In the genomic region with DNA sequence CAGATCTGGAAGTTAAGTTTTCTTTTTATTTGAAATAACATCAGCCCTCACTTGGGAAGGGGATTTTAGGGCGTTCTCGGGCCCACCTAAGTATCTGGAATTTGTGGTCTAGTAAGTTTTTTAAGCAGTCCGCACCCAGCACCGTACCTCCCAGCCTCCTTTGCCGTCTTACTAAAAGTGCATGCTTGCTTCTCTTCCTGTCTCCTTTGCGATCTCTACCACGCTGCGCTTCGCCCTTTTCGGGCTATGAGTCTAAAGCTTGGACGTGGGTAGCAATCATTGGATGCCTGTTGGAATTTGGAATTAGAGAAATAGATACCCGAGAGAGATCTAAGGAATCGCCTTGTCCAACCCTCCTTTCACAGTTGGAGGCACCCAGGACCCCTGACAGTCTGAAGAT, we compare ENCODE assay signal across 9 cellular contexts. TPM values are rescaled to one million over a fixed set of nuclear protein-coding genes. Genes with fewer than 3 reads are reported as not detected.
DNase-seq lines count a peak whose midpoint lies in the region; ATAC-seq and TF ChIP-seq lines count a peak whose summit lies in the region.
"Had no signal": no experiment of that assay in that cellular context is flagged by ENCODE, and none has a peak within 500 bp of the region (broad histone marks: within the 10 kb centered on the region; RNA-seq: fewer than 3 reads in every experiment).

No MANE protein-coding gene starts in this region.

- no peaks in the 10 kb centered on the region for H3K9me3 Mint-ChIP-seq in natural killer cell

- H3K79me2 ChIP-seq in MM.1S (ENCODE audit: low read length) = no peaks in the 10 kb centered on the region

- H3F3A ChIP-seq in MM.1S (ENCODE audit: insufficient read depth, low read length) = no peaks in the 10 kb centered on the region

- H3K27ac Mint-ChIP-seq in natural killer cell = no peak overlapping the region

- H3K4me3 Mint-ChIP-seq in natural killer cell = peak overlapping the region; percentile 80

- no peaks in the 10 kb centered on the region for H3K36me3 ChIP-seq in MM.1S (replicated peaks; ENCODE audit: insufficient read depth, low read length)

- peaks cover 5% of the 10 kb centered on the region; the same call in 1 of the 2 replicates for H3K4me1 ChIP-seq in MM.1S (ENCODE audit: low read length)

- H3K4me2 ChIP-seq in MM.1S (ENCODE audit: low read depth, low read length) = peak overlapping the region; percentile 93

- peak overlapping the region; percentile 67 for H3K4me3 ChIP-seq in AG09309 (ENCODE audit: control insufficient read depth, low read depth, low read length)
- H3K4me3 ChIP-seq in MM.1S (ENCODE audit: low read length) = peak overlapping the region; percentile 69; the same call in 1 of the 2 replicates

- H3K27me3 ChIP-seq in MM.1S (replicated peaks; ENCODE audit: insufficient read depth, low read length) = 0 out of 2 replicates have a peak, but pooled peaks cover 4% of the 10 kb centered on the region

- no peak overlapping the region for H3K9ac ChIP-seq in MM.1S (ENCODE audit: low read length)

- H4K20me1 ChIP-seq in MM.1S (ENCODE audit: insufficient read depth, low read length) = no peaks in the 10 kb centered on the region

- no peak for TF ChIP-seq CTCF in AG09309 (IDR thresholded peaks at IDR 0.05; ENCODE audit: control insufficient read depth, insufficient read depth, low read depth, low read length, missing control alignments)
- no peak for TF ChIP-seq CTCF in MM.1S (IDR thresholded peaks at IDR 0.05; ENCODE audit: low read length)
- TF ChIP-seq CTCF in natural killer cell (IDR thresholded peaks at IDR 0.05) = no peak

- peaks cover 5 to 7% of the 10 kb centered on the region in 2 donors for H3K4me1 Mint-ChIP-seq in natural killer cell

- no peak for DNase-seq in AG09309 (ENCODE audit: low read depth)
- no peak for DNase-seq in MM.1S
- DNase-seq in epithelial cell of prostate (ENCODE audit: low read depth, low spot score) = no peak
- DNase-seq in natural killer cell = no peak
- DNase-seq in NCI-H2081 (lab: John Stamatoyannopoulos, UW) = no peak
- DNase-seq: nucleus accumbens had no signal

- H3K27ac ChIP-seq in MM.1S (ENCODE audit: low read length) = no peak overlapping the region
- H3K27ac ChIP-seq in epithelial cell of prostate = peak overlapping the region; percentile 93

- peak overlapping the region; percentile 59 for H2AFZ ChIP-seq in MM.1S (ENCODE audit: low read length)

- no peak for ATAC-seq in natural killer cell
- ATAC-seq in HG03097 (IDR thresholded peaks at IDR 0.05; ENCODE audit: low FRiP score, unreplicated experiment) = no peak
- no peak for ATAC-seq in GM18907 (IDR thresholded peaks at IDR 0.05; ENCODE audit: unreplicated experiment)
- ATAC-seq in GM19397 (IDR thresholded peaks at IDR 0.05; ENCODE audit: unreplicated experiment) = no peak

- intact Hi-C loops in natural killer cell (cut with micrococcal nuclease) = no loop called here

- H3K36me3 Mint-ChIP-seq in natural killer cell = no peaks in the 10 kb centered on the region

- peaks cover 35 to 51% of the 10 kb centered on the region in 2 donors for H3K27me3 Mint-ChIP-seq in natural killer cell (ENCODE audit: low read depth in 2 of 2)

- H3K9me3 ChIP-seq in MM.1S (replicated peaks; ENCODE audit: insufficient read depth, low read length) = no peaks in the 10 kb centered on the region

- H3K9me2 ChIP-seq in MM.1S (replicated peaks; ENCODE audit: insufficient read depth, low read length) = no peaks in the 10 kb centered on the region

RNA-seq across cellular contexts. Expression of a gene that starts 1.1 kb away (rescaled TPM):
- total RNA-seq in natural killer cell = not detected
